ENCODE assay signal across 1 cellular context in the genomic region with DNA sequence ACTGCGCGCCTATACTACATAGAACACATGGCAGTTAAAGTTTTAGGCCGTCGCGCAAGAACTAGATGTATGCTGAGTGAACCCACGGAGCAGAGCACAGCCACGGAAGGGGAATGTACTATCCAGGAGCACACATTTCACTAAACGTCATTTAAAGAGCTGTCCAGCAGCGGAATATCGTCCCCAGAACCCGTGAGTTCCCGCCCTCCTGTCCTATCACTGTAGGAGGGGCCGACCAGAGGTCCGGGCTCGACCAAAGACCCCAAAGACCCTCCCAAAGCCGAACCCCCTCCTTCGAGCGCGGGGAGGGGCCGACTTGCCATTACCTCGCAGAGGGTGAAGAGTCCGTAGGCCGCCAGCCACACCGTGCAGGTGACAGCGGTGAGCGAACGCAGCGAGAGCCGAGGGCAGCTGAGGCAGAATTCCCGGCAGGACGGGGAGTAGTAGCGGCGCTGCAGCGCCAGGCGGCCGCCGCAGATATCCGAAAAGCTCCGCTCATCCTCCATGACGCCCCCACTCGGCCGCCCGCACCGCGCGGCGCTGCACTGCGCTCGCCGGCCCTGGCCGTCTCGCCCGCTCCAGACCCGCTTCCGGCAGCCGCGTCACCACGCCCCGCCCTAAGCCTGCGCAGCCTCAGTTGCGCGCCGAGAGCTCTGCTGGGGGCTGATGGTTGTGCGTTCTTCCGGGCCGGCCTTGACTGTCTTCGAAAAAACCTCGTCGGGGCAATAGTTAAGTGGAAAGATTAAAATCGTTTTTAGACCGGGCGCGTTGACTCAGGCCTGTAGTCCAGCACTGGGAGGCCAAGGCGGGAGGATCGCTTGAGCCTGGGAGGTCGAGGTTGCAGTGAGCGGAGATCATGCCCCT.
TF ChIP-seq lines count a peak whose summit lies in the region.

A gene with protein sequence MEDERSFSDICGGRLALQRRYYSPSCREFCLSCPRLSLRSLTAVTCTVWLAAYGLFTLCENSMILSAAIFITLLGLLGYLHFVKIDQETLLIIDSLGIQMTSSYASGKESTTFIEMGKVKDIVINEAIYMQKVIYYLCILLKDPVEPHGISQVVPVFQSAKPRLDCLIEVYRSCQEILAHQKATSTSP (minus strand): TSS at position 571 of the 864 bp plus-strand sequence. CDS start 65 bp downstream, at position 506.

TF ChIP-seq in K562, 482 proteins besides CTCF, POLR2A, EP300 and RAD21 (continued from another document and continues in another):
- TF ChIP-seq, protein P1, sequence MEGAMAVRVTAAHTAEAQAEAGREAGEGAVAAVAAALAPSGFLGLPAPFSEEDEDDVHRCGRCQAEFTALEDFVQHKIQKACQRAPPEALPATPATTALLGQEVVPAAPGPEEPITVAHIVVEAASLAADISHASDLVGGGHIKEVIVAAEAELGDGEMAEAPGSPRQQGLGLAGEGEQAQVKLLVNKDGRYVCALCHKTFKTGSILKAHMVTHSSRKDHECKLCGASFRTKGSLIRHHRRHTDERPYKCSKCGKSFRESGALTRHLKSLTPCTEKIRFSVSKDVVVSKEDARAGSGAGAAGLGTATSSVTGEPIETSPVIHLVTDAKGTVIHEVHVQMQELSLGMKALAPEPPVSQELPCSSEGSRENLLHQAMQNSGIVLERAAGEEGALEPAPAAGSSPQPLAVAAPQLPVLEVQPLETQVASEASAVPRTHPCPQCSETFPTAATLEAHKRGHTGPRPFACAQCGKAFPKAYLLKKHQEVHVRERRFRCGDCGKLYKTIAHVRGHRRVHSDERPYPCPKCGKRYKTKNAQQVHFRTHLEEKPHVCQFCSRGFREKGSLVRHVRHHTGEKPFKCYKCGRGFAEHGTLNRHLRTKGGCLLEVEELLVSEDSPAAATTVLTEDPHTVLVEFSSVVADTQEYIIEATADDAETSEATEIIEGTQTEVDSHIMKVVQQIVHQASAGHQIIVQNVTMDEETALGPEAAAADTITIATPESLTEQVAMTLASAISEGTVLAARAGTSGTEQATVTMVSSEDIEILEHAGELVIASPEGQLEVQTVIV (CRISPR knock-in tag; IDR thresholded peaks at IDR 0.05; ENCODE audit: borderline replicate concordance) = no peak
- peak; percentile 19 for TF ChIP-seq DACH1 (IDR thresholded peaks at IDR 0.05; ENCODE audit: partially characterized antibody)
- peak; percentile 86 for TF ChIP-seq CREM (IDR thresholded peaks at IDR 0.05; ENCODE audit: low read depth)
- 0 out of 2 replicates have a peak, but pooled peaks have one; percentile 29 for TF ChIP-seq SMARCA4 (IDR thresholded peaks at IDR 0.05)
- no peak for TF ChIP-seq ZNF3 (CRISPR knock-in tag; IDR thresholded peaks at IDR 0.05)
- no peak for TF ChIP-seq ZC3H11A (IDR thresholded peaks at IDR 0.05; ENCODE audit: low read depth, low read length)
- TF ChIP-seq FOXJ3 (CRISPR knock-in tag; IDR thresholded peaks at IDR 0.05) = no peak
- peak; percentile 82 for TF ChIP-seq GABPA (tag; conservative IDR thresholded peaks at IDR 0.05; ENCODE audit: low read depth)
- TF ChIP-seq HES1 (IDR thresholded peaks at IDR 0.05; ENCODE audit: low read depth) = no peak
- no peak for TF ChIP-seq KLF6 (CRISPR knock-in tag; IDR thresholded peaks at IDR 0.05; ENCODE audit: borderline replicate concordance)
- TF ChIP-seq HDAC6 (IDR thresholded peaks at IDR 0.05; ENCODE audit: low read depth, low read length) = no peak
- no peak for TF ChIP-seq ZFPM2 (CRISPR knock-in tag; IDR thresholded peaks at IDR 0.05)
- TF ChIP-seq ZNF57 (CRISPR knock-in tag; IDR thresholded peaks at IDR 0.05) = no peak
- TF ChIP-seq ZBTB43 (CRISPR knock-in tag; IDR thresholded peaks at IDR 0.05) = no peak
- no peak for TF ChIP-seq NCOA2 (IDR thresholded peaks at IDR 0.05; ENCODE audit: partially characterized antibody in 2 of 2)
- TF ChIP-seq ZNF280A (IDR thresholded peaks at IDR 0.05; ENCODE audit: low read depth, partially characterized antibody) = no peak
- TF ChIP-seq E2F1 (CRISPR knock-in tag; IDR thresholded peaks at IDR 0.05) = no peak
- no peak for TF ChIP-seq NEUROD1 (IDR thresholded peaks at IDR 0.05; ENCODE audit: borderline replicate concordance, low read depth, low read length, partially characterized antibody)
- no peak for TF ChIP-seq CBX2 (IDR thresholded peaks at IDR 0.05; ENCODE audit: insufficient read depth, low read length, poor library complexity, severe bottlenecking)
- 0 out of 2 replicates have a peak, but pooled peaks have one; percentile 17 for TF ChIP-seq ARID3A (IDR thresholded peaks at IDR 0.05; ENCODE audit: borderline replicate concordance, low read depth, low read length)
- TF ChIP-seq MLLT1 (IDR thresholded peaks at IDR 0.05) = peak in 1 of 2 experiments; percentile 83; a peak in 1 of 4 replicates
- TF ChIP-seq ATF7 (IDR thresholded peaks at IDR 0.05) = peak; percentile 57; the same call in 1 of the 2 replicates
- no peak for TF ChIP-seq ATF2 (CRISPR knock-in tag; IDR thresholded peaks at IDR 0.05)
- no peak for TF ChIP-seq CBFB (CRISPR knock-in tag; IDR thresholded peaks at IDR 0.05)
- TF ChIP-seq SMAD2 (IDR thresholded peaks at IDR 0.05; ENCODE audit: low read depth, low read length) = no peak
- no peak for TF ChIP-seq ZKSCAN3 (CRISPR knock-in tag; IDR thresholded peaks at IDR 0.05)
- TF ChIP-seq ZNF79 (CRISPR knock-in tag; IDR thresholded peaks at IDR 0.05; ENCODE audit: low read depth) = no peak
- TF ChIP-seq, protein P2, sequence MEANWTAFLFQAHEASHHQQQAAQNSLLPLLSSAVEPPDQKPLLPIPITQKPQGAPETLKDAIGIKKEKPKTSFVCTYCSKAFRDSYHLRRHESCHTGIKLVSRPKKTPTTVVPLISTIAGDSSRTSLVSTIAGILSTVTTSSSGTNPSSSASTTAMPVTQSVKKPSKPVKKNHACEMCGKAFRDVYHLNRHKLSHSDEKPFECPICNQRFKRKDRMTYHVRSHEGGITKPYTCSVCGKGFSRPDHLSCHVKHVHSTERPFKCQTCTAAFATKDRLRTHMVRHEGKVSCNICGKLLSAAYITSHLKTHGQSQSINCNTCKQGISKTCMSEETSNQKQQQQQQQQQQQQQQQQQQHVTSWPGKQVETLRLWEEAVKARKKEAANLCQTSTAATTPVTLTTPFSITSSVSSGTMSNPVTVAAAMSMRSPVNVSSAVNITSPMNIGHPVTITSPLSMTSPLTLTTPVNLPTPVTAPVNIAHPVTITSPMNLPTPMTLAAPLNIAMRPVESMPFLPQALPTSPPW (CRISPR knock-in tag; IDR thresholded peaks at IDR 0.05) = peak; percentile 61
- TF ChIP-seq, protein P3, sequence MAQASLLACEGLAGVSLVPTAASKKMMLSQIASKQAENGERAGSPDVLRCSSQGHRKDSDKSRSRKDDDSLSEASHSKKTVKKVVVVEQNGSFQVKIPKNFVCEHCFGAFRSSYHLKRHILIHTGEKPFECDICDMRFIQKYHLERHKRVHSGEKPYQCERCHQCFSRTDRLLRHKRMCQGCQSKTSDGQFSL (CRISPR knock-in tag; IDR thresholded peaks at IDR 0.05) = no peak
- TF ChIP-seq, protein P3 (tag; IDR thresholded peaks at IDR 0.05) = no peak
- TF ChIP-seq TRIM24 (IDR thresholded peaks at IDR 0.05) = no peak
- TF ChIP-seq, protein P4, sequence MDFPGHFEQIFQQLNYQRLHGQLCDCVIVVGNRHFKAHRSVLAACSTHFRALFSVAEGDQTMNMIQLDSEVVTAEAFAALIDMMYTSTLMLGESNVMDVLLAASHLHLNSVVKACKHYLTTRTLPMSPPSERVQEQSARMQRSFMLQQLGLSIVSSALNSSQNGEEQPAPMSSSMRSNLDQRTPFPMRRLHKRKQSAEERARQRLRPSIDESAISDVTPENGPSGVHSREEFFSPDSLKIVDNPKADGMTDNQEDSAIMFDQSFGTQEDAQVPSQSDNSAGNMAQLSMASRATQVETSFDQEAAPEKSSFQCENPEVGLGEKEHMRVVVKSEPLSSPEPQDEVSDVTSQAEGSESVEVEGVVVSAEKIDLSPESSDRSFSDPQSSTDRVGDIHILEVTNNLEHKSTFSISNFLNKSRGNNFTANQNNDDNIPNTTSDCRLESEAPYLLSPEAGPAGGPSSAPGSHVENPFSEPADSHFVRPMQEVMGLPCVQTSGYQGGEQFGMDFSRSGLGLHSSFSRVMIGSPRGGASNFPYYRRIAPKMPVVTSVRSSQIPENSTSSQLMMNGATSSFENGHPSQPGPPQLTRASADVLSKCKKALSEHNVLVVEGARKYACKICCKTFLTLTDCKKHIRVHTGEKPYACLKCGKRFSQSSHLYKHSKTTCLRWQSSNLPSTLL (IDR thresholded peaks at IDR 0.05) = no peak
- TF ChIP-seq, protein P5, sequence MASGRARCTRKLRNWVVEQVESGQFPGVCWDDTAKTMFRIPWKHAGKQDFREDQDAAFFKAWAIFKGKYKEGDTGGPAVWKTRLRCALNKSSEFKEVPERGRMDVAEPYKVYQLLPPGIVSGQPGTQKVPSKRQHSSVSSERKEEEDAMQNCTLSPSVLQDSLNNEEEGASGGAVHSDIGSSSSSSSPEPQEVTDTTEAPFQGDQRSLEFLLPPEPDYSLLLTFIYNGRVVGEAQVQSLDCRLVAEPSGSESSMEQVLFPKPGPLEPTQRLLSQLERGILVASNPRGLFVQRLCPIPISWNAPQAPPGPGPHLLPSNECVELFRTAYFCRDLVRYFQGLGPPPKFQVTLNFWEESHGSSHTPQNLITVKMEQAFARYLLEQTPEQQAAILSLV (tag; IDR thresholded peaks at IDR 0.05) = no peak
- no peak for TF ChIP-seq DPF2 (IDR thresholded peaks at IDR 0.05)
